Comparison of ENCODE assay signal across 15 cellular contexts in the genomic region with DNA sequence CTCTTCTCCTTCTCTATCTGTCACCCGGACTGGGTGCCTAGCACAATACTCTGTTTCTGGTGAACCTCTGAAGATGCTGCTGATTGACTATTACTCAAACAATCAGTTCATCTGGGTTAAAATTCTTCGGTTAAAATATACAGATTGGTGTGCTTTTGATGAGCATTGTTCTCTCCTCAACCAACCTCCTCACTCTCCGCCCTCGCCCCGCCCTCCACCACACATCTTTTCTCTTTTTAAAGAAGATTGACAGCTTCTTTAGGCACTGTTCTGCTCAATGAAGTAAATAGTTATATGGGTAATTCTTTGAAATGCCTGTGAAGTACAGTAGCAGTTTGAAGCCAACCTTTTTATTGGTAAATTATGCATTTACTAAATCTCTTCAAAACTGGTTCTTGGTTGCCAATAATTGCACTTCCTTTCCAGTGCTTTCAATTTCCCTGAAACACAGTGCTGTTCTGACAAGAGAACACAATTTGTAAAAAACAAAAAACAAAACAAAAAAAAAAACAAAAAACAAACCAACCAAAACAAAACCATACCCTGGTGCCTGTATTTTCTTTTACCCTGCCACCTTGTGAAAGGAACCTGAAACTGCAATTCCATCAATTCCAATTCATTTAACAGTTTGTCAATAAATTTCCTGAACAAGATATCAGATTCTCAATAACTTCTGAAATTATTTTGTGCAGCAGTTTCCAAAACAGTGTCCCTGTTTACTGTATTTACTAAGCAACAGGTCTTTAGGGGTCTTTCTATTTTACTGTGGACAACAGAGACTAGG.
A peak's percentile ranks its signal among the peaks of the same experiment; 100 is the strongest.
DNase-seq lines count a peak whose midpoint lies in the region; ATAC-seq and TF ChIP-seq lines count a peak whose summit lies in the region.
"Had no signal": no experiment of that assay in that cellular context is flagged by ENCODE, and none has a peak within 500 bp of the region (broad histone marks: within the 10 kb centered on the region; RNA-seq: fewer than 3 reads in every experiment).

No MANE protein-coding gene starts in this region.

- H3K4me1 ChIP-seq in DND-41 (ENCODE audit: insufficient read depth, low read length) (no peaks in the 10 kb centered on the region), left lung (no peaks in the 10 kb centered on the region)

- no peak overlapping the region for H3K27ac Mint-ChIP-seq in nephron
- no peak overlapping the region for H3K27ac Mint-ChIP-seq in T-helper 2 cell treated with Interferon-gamma antibody and Interleukin-4, amounts not matched to agents 5 μg/mL and 100 μg/mL, for 36 hours
- H3K27ac Mint-ChIP-seq: CD4-positive, alpha-beta T cell had no signal

- H3K4me2 ChIP-seq in DND-41 (ENCODE audit: insufficient read depth, low read length), result no peak overlapping the region

- ATAC-seq in DND-41 (ENCODE audit: insufficient read depth, low read depth), result no peak
- no peak for ATAC-seq in left lung
- ATAC-seq: activated CD4-positive, CD25-positive, alpha-beta regulatory T cell treated with anti-CD3 and anti-CD28 coated beads, Interleukin-2, amount 50 U/mL, for 24 hours had no signal

- H3K36me3 ChIP-seq in DND-41 (ENCODE audit: insufficient read depth, low read length), result no peaks in the 10 kb centered on the region
- no peaks in the 10 kb centered on the region for H3K36me3 ChIP-seq in left lung

- no peaks in the 10 kb centered on the region for H3K36me3 Mint-ChIP-seq in nephron (ENCODE audit: low read depth)
- no peaks in the 10 kb centered on the region for H3K36me3 Mint-ChIP-seq in T-helper 2 cell treated with Interferon-gamma antibody and Interleukin-4, amounts not matched to agents 5 μg/mL and 100 μg/mL, for 36 hours (ENCODE audit: low read depth)

- TF ChIP-seq CTCF in DND-41 (IDR thresholded peaks at IDR 0.05; ENCODE audit: borderline replicate concordance, extremely low read depth, low read length, poor library complexity, severe bottlenecking) (peak; percentile 52), choroid plexus epithelial cell (conservative IDR thresholded peaks at IDR 0.05; ENCODE audit: low read depth, low read length) (peak; percentile 48), nephron (IDR thresholded peaks at IDR 0.05; ENCODE audit: unreplicated experiment in 3 of 3) (peak; percentile 5 to 43 (median 36)), left lung (IDR thresholded peaks at IDR 0.05) (no peak)

- DNase-seq in DND-41 (no peak), NAMALWA (ENCODE audit: low spot score) (peak; percentile 16), choroid plexus epithelial cell (ENCODE audit: low read depth) (no peak), left lung (no peak), medulla oblongata (ENCODE audit: extremely low spot score) (no peak)
- DNase-seq in activated CD8-positive, alpha-beta memory T cell treated with anti-CD3 and anti-CD28 coated beads for 24 hours, result no peak
- DNase-seq in T-helper 2 cell treated with Interferon-gamma antibody and Interleukin-4, amounts not matched to agents 5 μg/mL and 100 μg/mL, for 36 hours (ENCODE audit: low spot score), result no peak
- DNase-seq: activated T-cell treated with anti-CD3 and anti-CD28 coated beads, Interleukin-2, amount 50 U/mL, for 48 hours; CD4-positive, alpha-beta T cell; GM23248; NCI-H1436 treated with DMSO at 0.1 percent for 48 hours; stimulated activated CD4-positive, alpha-beta T cell treated with anti-CD3 and anti-CD28 coated beads, Interleukin-4, amount 100 ng/mL, for 4 hours had no signal

- H3K27ac ChIP-seq in DND-41 (ENCODE audit: low read length) (no peak overlapping the region), left lung (no peak overlapping the region)
- H3K27ac ChIP-seq: GM23248, SK-N-MC had no signal

- H2AFZ ChIP-seq in DND-41 (ENCODE audit: low read depth, low read length), result no peak overlapping the region
- H2AFZ ChIP-seq: GM23248 had no signal

- H3K9ac ChIP-seq in DND-41 (ENCODE audit: low read depth, low read length), result no peak overlapping the region
- H3K9ac ChIP-seq: GM23248 had no signal

- intact Hi-C loops in left lung (cut with DNase I), result no loop called here

- H3K4me3 ChIP-seq in DND-41 (ENCODE audit: low read depth in 1 of 2, low read length in 2 of 2) (no peak overlapping the region), choroid plexus epithelial cell (ENCODE audit: low read depth, low read length) (no peak overlapping the region), left lung (no peak overlapping the region)
- H3K4me3 ChIP-seq: GM23248, SK-N-MC had no signal

- H3K27me3 ChIP-seq in DND-41 (ENCODE audit: insufficient read depth, low read length, poor library complexity), result no peaks in the 10 kb centered on the region
- no peaks in the 10 kb centered on the region for H3K27me3 ChIP-seq in left lung

- H3K9me3 ChIP-seq in DND-41 (ENCODE audit: insufficient read depth, low read length, severe bottlenecking), result no peaks in the 10 kb centered on the region
- H3K9me3 ChIP-seq in left lung, result peaks cover 0 to 8% of the 10 kb centered on the region in 2 donors

- H4K20me1 ChIP-seq in DND-41 (ENCODE audit: insufficient read depth, low read length), result no peaks in the 10 kb centered on the region

- no peaks in the 10 kb centered on the region for H3K79me2 ChIP-seq in DND-41 (ENCODE audit: insufficient read depth, low read length)

- no peaks in the 10 kb centered on the region for H3K27me3 Mint-ChIP-seq in nephron (ENCODE audit: low read depth)
- no peaks in the 10 kb centered on the region for H3K27me3 Mint-ChIP-seq in T-helper 2 cell treated with Interferon-gamma antibody and Interleukin-4, amounts not matched to agents 5 μg/mL and 100 μg/mL, for 36 hours (ENCODE audit: low read depth)
- H3K27me3 Mint-ChIP-seq: CD4-positive, alpha-beta T cell had no signal

- H3K4me3 Mint-ChIP-seq in nephron, result no peak overlapping the region
- H3K4me3 Mint-ChIP-seq in T-helper 2 cell treated with Interferon-gamma antibody and Interleukin-4, amounts not matched to agents 5 μg/mL and 100 μg/mL, for 36 hours, result no peak overlapping the region
- H3K4me3 Mint-ChIP-seq: CD4-positive, alpha-beta T cell had no signal

- H3K9me3 Mint-ChIP-seq in nephron, result no peaks in the 10 kb centered on the region
- peaks cover 6% of the 10 kb centered on the region for H3K9me3 Mint-ChIP-seq in T-helper 2 cell treated with Interferon-gamma antibody and Interleukin-4, amounts not matched to agents 5 μg/mL and 100 μg/mL, for 36 hours

- no peaks in the 10 kb centered on the region for H3K4me1 Mint-ChIP-seq in nephron
- no peaks in the 10 kb centered on the region for H3K4me1 Mint-ChIP-seq in T-helper 2 cell treated with Interferon-gamma antibody and Interleukin-4, amounts not matched to agents 5 μg/mL and 100 μg/mL, for 36 hours (ENCODE audit: low read depth)

Comparison
In these comparisons a context has a peak if more than half of its experiments do, and no peak if none do; other contexts are left out.
1. CTCF ChIP-seq: peak in DND-41 (single experiment), choroid plexus epithelial cell (single experiment) and nephron (3 of 3); none in left lung (0 of 2).